Comparison of ENCODE assay signal across 28 cellular contexts in the genomic region with DNA sequence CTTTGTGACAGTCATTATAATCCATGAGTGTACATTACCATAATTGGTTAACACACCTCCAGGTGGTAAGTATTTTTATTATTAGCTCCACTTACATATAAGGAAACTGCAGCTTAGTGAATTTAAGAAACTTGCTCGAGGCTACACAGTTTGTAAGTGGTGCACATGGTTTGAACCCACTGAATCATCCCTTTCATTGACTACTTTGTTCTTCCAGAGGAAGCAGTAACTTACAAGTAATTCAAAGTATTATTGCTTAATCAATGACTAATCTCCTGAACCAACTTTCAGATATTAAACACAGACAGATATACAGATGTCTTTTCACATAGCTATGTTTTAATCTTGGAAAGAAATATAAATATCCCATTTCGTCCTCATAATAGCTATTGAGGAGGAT. TPM values are rescaled to one million over a fixed set of nuclear protein-coding genes. Genes with fewer than 3 reads are reported as not detected.
A peak's percentile ranks its signal among the peaks of the same experiment; 100 is the strongest.
DNase-seq lines count a peak whose midpoint lies in the region; ATAC-seq, FAIRE-seq and TF ChIP-seq lines count a peak whose summit lies in the region.
"Had no signal": no experiment of that assay in that cellular context is flagged by ENCODE, and none has a peak within 500 bp of the region (broad histone marks: within the 10 kb centered on the region; RNA-seq: fewer than 3 reads in every experiment).

No MANE protein-coding gene starts in this region.

- H3K27me3 ChIP-seq in K562 (ENCODE audit: control insufficient read depth in 2 of 2, insufficient read depth in 2 of 2, low read length in 2 of 2) = no peaks in the 10 kb centered on the region
- H3K27me3 ChIP-seq in small intestine (ENCODE audit: control insufficient read depth in 2 of 2, insufficient read depth in 2 of 2, low read length in 2 of 2) = no peaks in the 10 kb centered on the region
- H3K27me3 ChIP-seq: left lung, Peyer's patch had no signal

- in situ Hi-C loops in K562 (cut with MboI) = no loop called here

- ATAC-seq in K562 (no peak), HG03520 (IDR thresholded peaks at IDR 0.05; ENCODE audit: unreplicated experiment) (no peak)
- ATAC-seq in activated naive CD4-positive, alpha-beta T cell treated with anti-CD3 and anti-CD28 coated beads, Interleukin-2, amount 50 U/mL, for 72 hours = no peak
- ATAC-seq: left lung; natural killer cell treated with Interleukin-12 subunit alpha and Interleukin-12 subunit beta and Interleukin-15 and Interleukin-18, amount 100 ng/mL, for 72 hours; stimulated activated naive CD8-positive, alpha-beta T cell treated with anti-CD3 and anti-CD28 coated beads, Interleukin-15, Interleukin-2, amounts not matched to agents 100 U/mL and 50 U/mL, for 24 hours had no signal

- H3K9me3 ChIP-seq in K562 (replicated peaks; ENCODE audit: control insufficient read depth, insufficient read depth, low read depth, low read length) (no peaks in the 10 kb centered on the region), small intestine (ENCODE audit: control insufficient read depth, low read depth) (no peaks in the 10 kb centered on the region)
- H3K9me3 ChIP-seq: left lung, Peyer's patch, SK-N-SH had no signal

- no peak overlapping the region for H3K9ac ChIP-seq in K562 (ENCODE audit: insufficient read depth in 1 of 2, low read depth in 2 of 2, low read length in 2 of 2)
- H3K9ac ChIP-seq: SK-N-SH had no signal

- H3K4me3 ChIP-seq in K562 (no peak overlapping the region), fibroblast of the aortic adventitia (ENCODE audit: low read depth, low read length) (no peak overlapping the region), small intestine (ENCODE audit: low read depth in 1 of 2, low read length in 2 of 2) (no peak overlapping the region)
- H3K4me3 ChIP-seq: left lung, Peyer's patch had no signal

- BruUV-seq in K562 (replicated peaks; lab: Mats Ljungman, UMichigan) = no TSS peak

- H3K4me2 ChIP-seq in K562 (ENCODE audit: insufficient read depth, low read length) = no peak overlapping the region
- H3K4me2 ChIP-seq: SK-N-SH had no signal

- no peaks in the 10 kb centered on the region for H3K36me3 Mint-ChIP-seq in activated naive CD4-positive, alpha-beta T cell treated with anti-CD3 and anti-CD28 coated beads, Interleukin-2, amount 50 U/mL, for 72 hours
- H3K36me3 Mint-ChIP-seq: natural killer cell treated with Interleukin-12 subunit alpha and Interleukin-12 subunit beta and Interleukin-15 and Interleukin-18, amount 100 ng/mL, for 72 hours; type B pancreatic cell had no signal

- intact Hi-C loops in K562 (cut with micrococcal nuclease) = no loop called here

- no peak overlapping the region for H3K27ac Mint-ChIP-seq in activated naive CD4-positive, alpha-beta T cell treated with anti-CD3 and anti-CD28 coated beads, Interleukin-2, amount 50 U/mL, for 72 hours
- H3K27ac Mint-ChIP-seq: activated CD4-positive, alpha-beta memory T cell treated with anti-CD3 and anti-CD28 coated beads, Interleukin-2, amount 10 ng/mL, durations not matched to agents 7 days and 5 days; natural killer cell treated with Interleukin-12 subunit alpha and Interleukin-12 subunit beta and Interleukin-15 and Interleukin-18, amount 100 ng/mL, for 72 hours; type B pancreatic cell had no signal

- POLR2A ChIA-PET in K562 (lab: Yijun Ruan, JAX) = interaction anchor here (0.6 kb wide), 1 partner anchor 1659 kb away, joined by 3 read pairs; no protein-coding TSS in a partner anchor

- H4K20me1 ChIP-seq in K562 (replicated peaks; ENCODE audit: control insufficient read depth, insufficient read depth, low read length) = no peaks in the 10 kb centered on the region

- H3K79me2 ChIP-seq in K562 (ENCODE audit: control insufficient read depth, insufficient read depth, low read length) = no peaks in the 10 kb centered on the region

- DNase-seq in NCI-H446 treated with DMSO at 0.1 percent for 48 hours (lab: John Stamatoyannopoulos, UW) = peak; percentile 11
- no peak for DNase-seq in K562 (ENCODE audit: extremely low read depth in 1 of 4, low spot score in 3 of 4)
- peak; percentile 4 for DNase-seq in fibroblast of the aortic adventitia (ENCODE audit: low read depth)
- DNase-seq in small intestine = peak; percentile 20
- DNase-seq in activated naive CD4-positive, alpha-beta T cell treated with anti-CD3 and anti-CD28 coated beads, Interleukin-2, amount 50 U/mL, for 72 hours (ENCODE audit: low spot score in 2 of 2) = no peak
- DNase-seq in OCI-M2 (lab: John Stamatoyannopoulos, UW; ENCODE audit: unreplicated experiment) = no peak
- DNase-seq: activated CD4-positive, alpha-beta memory T cell treated with anti-CD3 and anti-CD28 coated beads, Interleukin-2, amount 10 ng/mL, durations not matched to agents 7 days and 5 days; activated CD4-positive, CD25-positive, alpha-beta regulatory T cell; activated naive CD4-positive, alpha-beta T cell; activated T-cell treated with anti-CD3 and anti-CD28 coated beads, Interleukin-2, amount 50 U/mL, for 1 hour; AML-193; anterior cingulate cortex; cerebellar nuclear complex; effector CD8-positive, alpha-beta T cell; left lung; midbrain; MV-4-11; NCI-H187; NCI-H82; SK-N-SH; stimulated activated CD4-positive, alpha-beta T cell treated with anti-CD3 and anti-CD28 coated beads, Interleukin-2, amount 100 ng/mL, for 24 hours; stimulated activated naive CD8-positive, alpha-beta T cell treated with anti-CD3 and anti-CD28 coated beads, Interleukin-15, Interleukin-2, amounts not matched to agents 100 U/mL and 50 U/mL, for 24 hours had no signal

- CTCF ChIA-PET in K562 (lab: Yijun Ruan, JAX; ENCODE audit: low intra/inter-chr PET ratio) = no interaction called here

- FAIRE-seq in K562 (lab: Jason Lieb, UNC) (no peak), small intestine (lab: Jason Lieb, UNC) (no peak)
- FAIRE-seq: frontal cortex had no signal

- no peak overlapping the region for H2AFZ ChIP-seq in K562 (ENCODE audit: low read depth, low read length)

- no peak for TF ChIP-seq RAD21 in K562 (CRISPR knock-in tag; conservative IDR thresholded peaks at IDR 0.05 in 1 of 2, IDR thresholded peaks at IDR 0.05 in 1 of 2)

- TF ChIP-seq POLR2A in K562 (conservative IDR thresholded peaks at IDR 0.05) = no peak

- H3K36me3 ChIP-seq in K562 (ENCODE audit: control insufficient read depth, insufficient read depth, low read length) = no peaks in the 10 kb centered on the region
- H3K36me3 ChIP-seq in small intestine (ENCODE audit: control insufficient read depth in 2 of 2, insufficient read depth in 2 of 2, low read length in 2 of 2) = no peaks in the 10 kb centered on the region
- H3K36me3 ChIP-seq: left lung, Peyer's patch had no signal

- H3K27ac ChIP-seq in K562 (ENCODE audit: extremely low read depth, low read depth, low read length) = no peak overlapping the region
- H3K27ac ChIP-seq in small intestine (ENCODE audit: low read depth in 1 of 2, low read length in 1 of 2) = no peak overlapping the region
- H3K27ac ChIP-seq: HL-60, left lung had no signal

- H3K4me1 ChIP-seq in K562 (replicated peaks in 1 of 2; ENCODE audit: control insufficient read depth in 2 of 2, insufficient read depth in 2 of 2, low read length in 2 of 2) (no peaks in the 10 kb centered on the region), small intestine (ENCODE audit: control insufficient read depth in 2 of 2, insufficient read depth in 1 of 2, low read depth in 1 of 2, low read length in 1 of 2) (no peaks in the 10 kb centered on the region)
- H3K4me1 ChIP-seq: left lung had no signal

- TF ChIP-seq EP300 in K562 (IDR thresholded peaks at IDR 0.05; ENCODE audit: low read length) = no peak

- no peaks in the 10 kb centered on the region for H3K9me1 ChIP-seq in K562 (ENCODE audit: control insufficient read depth, insufficient read depth, low read length)

- 0% methylated on average over 2 of the region's 2 CpGs for WGBS in K562 (ENCODE audit: insufficient coverage, low coverage, missing lambda C conversion rate)
- WGBS in small intestine, 3 donors = 21 to 48% (median 29%) methylated on average over 2 of the region's 2 CpGs

- H3K9me3 Mint-ChIP-seq in activated naive CD4-positive, alpha-beta T cell treated with anti-CD3 and anti-CD28 coated beads, Interleukin-2, amount 50 U/mL, for 72 hours = no peaks in the 10 kb centered on the region
- H3K9me3 Mint-ChIP-seq: activated CD4-positive, alpha-beta memory T cell treated with anti-CD3 and anti-CD28 coated beads, Interleukin-2, amount 10 ng/mL, durations not matched to agents 7 days and 5 days had no signal

- TF ChIP-seq CTCF in K562 (IDR thresholded peaks at IDR 0.05 in 2 of 3, conservative IDR thresholded peaks at IDR 0.05 in 1 of 3; ENCODE audit: insufficient read depth in 2 of 3, low read depth in 1 of 3, low read length in 3 of 3) = no peak
- no peak for TF ChIP-seq CTCF in fibroblast of the aortic adventitia (IDR thresholded peaks at IDR 0.05; ENCODE audit: insufficient read depth, low read length)

RNA-seq across cellular contexts. Expression of gene CLDN8, which starts 18.7 kb away (rescaled TPM):
- not detected in 2 replicates for total RNA-seq in K562 (2011; cell fraction: chromatin; rRNA removed; ENCODE audit: low replicate concordance)
- not detected in 2 replicates for total RNA-seq in K562 (2011; cell fraction: nucleolus; rRNA removed)
- not detected in 2 replicates for total RNA-seq in K562 (2011; cell fraction: nucleoplasm; rRNA removed)
- total RNA-seq in K562 (2014; rRNA removed) = not detected in 2 replicates
- not detected in 2 replicates for total RNA-seq in K562 (2014; rRNA removed; fragmentation: Illumina TruSeq; extraction: Trizol)
- not detected in 2 replicates for total RNA-seq in K562 (2015; rRNA removed; fragmentation: Illumina TruSeq; extraction: Trizol)
- total RNA-seq in K562 (2021) = not detected in 2 replicates
- not detected in 2 replicates for polyA plus RNA-seq in K562 (2011; rRNA removed)
- not detected in 2 replicates for polyA plus RNA-seq in K562 (2011; cell fraction: cytosol; rRNA removed)
- not detected in 2 replicates for polyA plus RNA-seq in K562 (2011; cell fraction: nucleus; rRNA removed)
- polyA plus RNA-seq in K562 (2012) = not detected in 2 replicates
- not detected in 2 replicates for polyA plus RNA-seq in K562 (2014; fragmentation: Illumina TruSeq; extraction: Trizol)
- polyA plus RNA-seq in K562 (2014; fragmentation: Nextera tagmentation; extraction: Ambion mirVana) = not detected
- polyA plus RNA-seq in K562 (2014; rRNA removed) = not detected in 2 replicates
- not detected in 2 replicates for polyA minus RNA-seq in K562 (2011; rRNA and poly(A)+ RNA removed)
- polyA minus RNA-seq in K562 (2011; cell fraction: cytosol; rRNA and poly(A)+ RNA removed) = not detected in 2 replicates
- polyA minus RNA-seq in K562 (2011; cell fraction: nucleus; rRNA and poly(A)+ RNA removed) = not detected in 2 replicates
- total RNA-seq in fibroblast of the aortic adventitia (ENCODE audit: low replicate concordance) = not detected in 2 replicates
- polyA plus RNA-seq in small intestine = not detected
- total RNA-seq in activated naive CD4-positive, alpha-beta T cell treated with anti-CD3 and anti-CD28 coated beads, Interleukin-2, amount 50 U/mL, for 72 hours = not detected
- total RNA-seq: activated CD4-positive, alpha-beta memory T cell treated with anti-CD3 and anti-CD28 coated beads, Interleukin-2, amount 10 ng/mL, durations not matched to agents 7 days and 5 days; frontal cortex; natural killer cell treated with Interleukin-12 subunit alpha and Interleukin-12 subunit beta and Interleukin-15 and Interleukin-18, amount 100 ng/mL, for 72 hours had no signal
- polyA plus RNA-seq: SK-N-SH had no signal

RNA-seq across cellular contexts. Expression of gene KRTAP24-1, which starts 48.1 kb away (rescaled TPM):
- total RNA-seq in K562 (2011; cell fraction: chromatin; rRNA removed; ENCODE audit: low replicate concordance) = not detected in 2 replicates
- total RNA-seq in K562 (2011; cell fraction: nucleolus; rRNA removed) = not detected in 2 replicates
- not detected in 2 replicates for total RNA-seq in K562 (2011; cell fraction: nucleoplasm; rRNA removed)
- not detected in 2 replicates for total RNA-seq in K562 (2014; rRNA removed)
- total RNA-seq in K562 (2014; rRNA removed; fragmentation: Illumina TruSeq; extraction: Trizol) = not detected in 2 replicates
- total RNA-seq in K562 (2015; rRNA removed; fragmentation: Illumina TruSeq; extraction: Trizol) = not detected in 2 replicates
- not detected in 2 replicates for total RNA-seq in K562 (2021)
- not detected in 2 replicates for polyA plus RNA-seq in K562 (2011; rRNA removed)
- not detected in 2 replicates for polyA plus RNA-seq in K562 (2011; cell fraction: cytosol; rRNA removed)
- polyA plus RNA-seq in K562 (2011; cell fraction: nucleus; rRNA removed) = not detected in 2 replicates
- polyA plus RNA-seq in K562 (2012) = not detected in 2 replicates
- polyA plus RNA-seq in K562 (2014; fragmentation: Illumina TruSeq; extraction: Trizol) = not detected in 2 replicates
- not detected for polyA plus RNA-seq in K562 (2014; fragmentation: Nextera tagmentation; extraction: Ambion mirVana)
- polyA plus RNA-seq in K562 (2014; rRNA removed) = not detected in 2 replicates
- not detected in 2 replicates for polyA minus RNA-seq in K562 (2011; rRNA and poly(A)+ RNA removed)
- not detected in 2 replicates for polyA minus RNA-seq in K562 (2011; cell fraction: cytosol; rRNA and poly(A)+ RNA removed)
- not detected in 2 replicates for polyA minus RNA-seq in K562 (2011; cell fraction: nucleus; rRNA and poly(A)+ RNA removed)
- total RNA-seq in fibroblast of the aortic adventitia (ENCODE audit: low replicate concordance) = not detected in 2 replicates
- polyA plus RNA-seq in small intestine = not detected
- total RNA-seq in activated naive CD4-positive, alpha-beta T cell treated with anti-CD3 and anti-CD28 coated beads, Interleukin-2, amount 50 U/mL, for 72 hours = not detected
- total RNA-seq: activated CD4-positive, alpha-beta memory T cell treated with anti-CD3 and anti-CD28 coated beads, Interleukin-2, amount 10 ng/mL, durations not matched to agents 7 days and 5 days; frontal cortex; left lung; natural killer cell treated with Interleukin-12 subunit alpha and Interleukin-12 subunit beta and Interleukin-15 and Interleukin-18, amount 100 ng/mL, for 72 hours; Peyer's patch had no signal
- polyA plus RNA-seq: SK-N-SH had no signal

RNA-seq across cellular contexts. Expression of gene KRTAP25-1, which starts 54.7 kb away (rescaled TPM):
- not detected in 2 replicates for total RNA-seq in K562 (2011; cell fraction: chromatin; rRNA removed; ENCODE audit: low replicate concordance)
- total RNA-seq in K562 (2011; cell fraction: nucleolus; rRNA removed) = not detected in 2 replicates
- not detected in 2 replicates for total RNA-seq in K562 (2011; cell fraction: nucleoplasm; rRNA removed)
- total RNA-seq in K562 (2014; rRNA removed) (not detected in 2 replicates), K562 (2014; rRNA removed; fragmentation: Illumina TruSeq; extraction: Trizol) (not detected in 2 replicates), K562 (2015; rRNA removed; fragmentation: Illumina TruSeq; extraction: Trizol) (not detected in 2 replicates), K562 (2021) (not detected in 2 replicates), fibroblast of the aortic adventitia (ENCODE audit: low replicate concordance) (not detected in 2 replicates)
- polyA plus RNA-seq in K562 (2011; rRNA removed) (not detected in 2 replicates), K562 (2014; fragmentation: Illumina TruSeq; extraction: Trizol) (not detected in 2 replicates), K562 (2014; fragmentation: Nextera tagmentation; extraction: Ambion mirVana) (not detected), K562 (2014; rRNA removed) (not detected in 2 replicates), small intestine (not detected)
- not detected in 2 replicates for polyA plus RNA-seq in K562 (2011; cell fraction: cytosol; rRNA removed)
- not detected in 2 replicates for polyA plus RNA-seq in K562 (2011; cell fraction: nucleus; rRNA removed)
- not detected in 2 replicates for polyA plus RNA-seq in K562 (2012)
- not detected in 2 replicates for polyA minus RNA-seq in K562 (2011; rRNA and poly(A)+ RNA removed)
- not detected in 2 replicates for polyA minus RNA-seq in K562 (2011; cell fraction: cytosol; rRNA and poly(A)+ RNA removed)
- not detected in 2 replicates for polyA minus RNA-seq in K562 (2011; cell fraction: nucleus; rRNA and poly(A)+ RNA removed)
- total RNA-seq in activated naive CD4-positive, alpha-beta T cell treated with anti-CD3 and anti-CD28 coated beads, Interleukin-2, amount 50 U/mL, for 72 hours = not detected
- total RNA-seq: activated CD4-positive, alpha-beta memory T cell treated with anti-CD3 and anti-CD28 coated beads, Interleukin-2, amount 10 ng/mL, durations not matched to agents 7 days and 5 days; frontal cortex; left lung; natural killer cell treated with Interleukin-12 subunit alpha and Interleukin-12 subunit beta and Interleukin-15 and Interleukin-18, amount 100 ng/mL, for 72 hours; Peyer's patch had no signal
- polyA plus RNA-seq: SK-N-SH had no signal

Comparison
In these comparisons a context has a peak if more than half of its experiments do, and no peak if none do; other contexts are left out.
1. DNase-seq: peak in NCI-H446 treated with DMSO at 0.1 percent for 48 hours (single experiment), fibroblast of the aortic adventitia (single experiment) and small intestine (single experiment); none in K562 (0 of 4), activated naive CD4-positive, alpha-beta T cell treated with anti-CD3 and anti-CD28 coated beads, Interleukin-2, amount 50 U/mL, for 72 hours (0 of 2) and OCI-M2 (single experiment).